In the genomic region with DNA sequence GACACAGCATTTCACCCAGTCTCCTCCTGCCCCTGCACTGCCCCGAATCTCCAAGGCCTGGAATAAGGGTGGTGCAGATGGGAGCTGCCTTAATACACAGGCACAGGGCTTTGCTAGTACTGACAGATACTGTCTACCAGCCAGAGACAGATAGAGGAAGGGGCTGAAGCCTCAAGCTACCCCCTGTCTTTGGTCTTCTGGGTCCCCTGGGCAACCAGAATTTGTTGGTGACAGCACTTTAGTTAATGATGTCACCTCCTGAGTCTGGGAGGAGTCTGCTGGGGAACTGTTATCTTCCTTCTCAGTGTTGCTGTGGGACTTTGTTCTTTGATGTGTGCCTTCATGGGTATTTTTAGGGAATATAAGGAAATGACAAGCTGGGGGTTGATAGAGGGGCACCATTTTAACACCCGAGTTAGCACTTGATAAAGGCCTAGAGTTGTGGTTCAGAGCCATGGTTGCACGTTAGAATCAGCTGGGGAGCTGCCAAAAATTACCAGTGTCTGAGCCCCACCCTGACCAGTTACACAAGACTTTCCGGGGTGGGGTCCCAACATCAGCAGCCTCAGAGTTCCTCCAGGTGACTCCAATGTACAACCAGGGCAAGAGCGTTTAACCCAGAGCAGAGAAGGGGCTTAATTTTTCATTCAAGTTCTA, we compare ENCODE assay signal across 9 cellular contexts.
DNase-seq lines count a peak whose midpoint lies in the region; ATAC-seq and TF ChIP-seq lines count a peak whose summit lies in the region.
"Had no signal": no experiment of that assay in that cellular context is flagged by ENCODE, and none has a peak within 500 bp of the region (broad histone marks: within the 10 kb centered on the region; RNA-seq: fewer than 3 reads in every experiment).

No MANE protein-coding gene starts in this region.

- DNase-seq in GM12865 (ENCODE audit: low read depth) (peak; percentile 48), T-helper 17 cell (peak in 2 of 3 donors; percentile 37 to 48), NCI-H226 (no peak)
- DNase-seq in central memory CD8-positive, alpha-beta T cell (ENCODE audit: low spot score in 2 of 2) = peak; percentile 54 to 81
- DNase-seq in naive thymus-derived CD8-positive, alpha-beta T cell = peak in 4 of 10 donors; percentile 20 to 51 (median 33)
- no peak for DNase-seq in stimulated activated CD4-positive, alpha-beta T cell treated with anti-CD3 and anti-CD28 coated beads, Interleukin-2, amount 100 ng/mL, for 48 hours

- peak overlapping the region; percentile 100 for H3K27ac Mint-ChIP-seq in T-helper 17 cell
- H3K27ac Mint-ChIP-seq in central memory CD8-positive, alpha-beta T cell (ENCODE audit: low read depth) = peak overlapping the region; percentile 100
- peak overlapping the region; percentile 3 to 93 (median 80) for H3K27ac Mint-ChIP-seq in naive thymus-derived CD8-positive, alpha-beta T cell

- POLR2A ChIA-PET in naive thymus-derived CD8-positive, alpha-beta T cell (lab: Charles Lee) = interaction anchor here (0.7 to 1.9 kb wide), 3 partner anchors 15 to 430 kb away, joined by 3 to 4 read pairs (median 4); no protein-coding TSS in a partner anchor

- no peak overlapping the region for H3K4me3 ChIP-seq in GM12865 (ENCODE audit: low read depth, low read length)

- H3K9me3 ChIP-seq in T-helper 17 cell (ENCODE audit: control insufficient read depth, low read length, poor library complexity, severe bottlenecking) = no peaks in the 10 kb centered on the region
- H3K9me3 ChIP-seq: neutrophil had no signal

- no peaks in the 10 kb centered on the region for H3K27me3 Mint-ChIP-seq in T-helper 17 cell
- no peaks in the 10 kb centered on the region for H3K27me3 Mint-ChIP-seq in central memory CD8-positive, alpha-beta T cell
- peaks cover 0 to 1% (median 0%) of the 10 kb centered on the region in 5 donors for H3K27me3 Mint-ChIP-seq in naive thymus-derived CD8-positive, alpha-beta T cell

- peaks cover 3% of the 10 kb centered on the region for H3K36me3 Mint-ChIP-seq in T-helper 17 cell (ENCODE audit: low read depth)
- peaks cover 20% of the 10 kb centered on the region for H3K36me3 Mint-ChIP-seq in central memory CD8-positive, alpha-beta T cell (ENCODE audit: insufficient read depth)
- H3K36me3 Mint-ChIP-seq in naive thymus-derived CD8-positive, alpha-beta T cell = no peaks in the 10 kb centered on the region

- TF ChIP-seq CTCF in GM12865 (IDR thresholded peaks at IDR 0.05; ENCODE audit: insufficient read depth, low read depth, low read length, missing control alignments) = no peak

- peaks cover 51% of the 10 kb centered on the region for H3K4me1 Mint-ChIP-seq in T-helper 17 cell
- peaks cover 56% of the 10 kb centered on the region for H3K4me1 Mint-ChIP-seq in central memory CD8-positive, alpha-beta T cell
- H3K4me1 Mint-ChIP-seq in naive thymus-derived CD8-positive, alpha-beta T cell = peaks cover 6 to 39% (median 15%) of the 10 kb centered on the region in 4 donors

- ATAC-seq in T-helper 17 cell (peak; percentile 77), GM19035 (IDR thresholded peaks at IDR 0.05; ENCODE audit: unreplicated experiment) (no peak), GM18873 (IDR thresholded peaks at IDR 0.05; ENCODE audit: low FRiP score, unreplicated experiment) (no peak)
- peak; percentile 70 for ATAC-seq in central memory CD8-positive, alpha-beta T cell (replicated peaks; ENCODE audit: extremely low read depth, poor library complexity, severe bottlenecking)
- ATAC-seq in naive thymus-derived CD8-positive, alpha-beta T cell = peak; percentile 78 to 79

- H3K9me3 Mint-ChIP-seq in central memory CD8-positive, alpha-beta T cell = no peaks in the 10 kb centered on the region
- no peaks in the 10 kb centered on the region for H3K9me3 Mint-ChIP-seq in naive thymus-derived CD8-positive, alpha-beta T cell

- H3K4me3 Mint-ChIP-seq in T-helper 17 cell = peak overlapping the region; percentile 80
- peak overlapping the region; percentile 45 for H3K4me3 Mint-ChIP-seq in central memory CD8-positive, alpha-beta T cell
- peak overlapping the region in 5 of 10 donors; percentile 15 to 62 (median 30) for H3K4me3 Mint-ChIP-seq in naive thymus-derived CD8-positive, alpha-beta T cell

Comparison
In these comparisons a context has a peak if more than half of its experiments do, and no peak if none do; other contexts are left out.
1. DNase-seq: peak in GM12865 (single experiment), T-helper 17 cell (2 of 3) and central memory CD8-positive, alpha-beta T cell (2 of 2); none in stimulated activated CD4-positive, alpha-beta T cell treated with anti-CD3 and anti-CD28 coated beads, Interleukin-2, amount 100 ng/mL, for 48 hours (0 of 2) and NCI-H226 (single experiment).
2. ATAC-seq: peak in T-helper 17 cell (single experiment), central memory CD8-positive, alpha-beta T cell (single experiment) and naive thymus-derived CD8-positive, alpha-beta T cell (2 of 2); none in GM19035 (single experiment) and GM18873 (single experiment).
3. Peak in every context shown above with its lines, with median percentiles within 50 percentile points of each other: H3K27ac Mint-ChIP-seq.